In genomic region chr13:107835339-107836018, GRCh38 we compare ENCODE assay signal across 13 cellular contexts.
DNase-seq lines count a peak whose midpoint lies in the region; ATAC-seq and TF ChIP-seq lines count a peak whose summit lies in the region.
"Had no signal": no experiment of that assay in that cellular context is flagged by ENCODE, and none has a peak within 500 bp of the region (broad histone marks: within the 10 kb centered on the region; RNA-seq: fewer than 3 reads in every experiment).

No MANE protein-coding gene starts in this region.

- peaks cover 16% of the 10 kb centered on the region for H3F3A ChIP-seq in neural cell (ENCODE audit: insufficient read depth, low read length, poor library complexity, severe bottlenecking)

- H2AFZ ChIP-seq in neural cell (ENCODE audit: low read depth, low read length), result no peak overlapping the region
- H2AFZ ChIP-seq: parathyroid adenoma had no signal

- peak; percentile 76 for ATAC-seq in GM18517 (IDR thresholded peaks at IDR 0.05; ENCODE audit: unreplicated experiment)
- peak; percentile 72 for ATAC-seq in HG03175 (IDR thresholded peaks at IDR 0.05; ENCODE audit: unreplicated experiment)
- peak; percentile 13; the same call in 1 of the 2 replicates for ATAC-seq in WTC11
- no peak for ATAC-seq in GM19035 (IDR thresholded peaks at IDR 0.05; ENCODE audit: unreplicated experiment)
- ATAC-seq: Panc1 had no signal

- H3K9me2 ChIP-seq in neural cell (ENCODE audit: insufficient read depth, low read length), result no peaks in the 10 kb centered on the region

- no peak for TF ChIP-seq RAD21 in neural cell (conservative IDR thresholded peaks at IDR 0.05)

- POLR2A ChIA-PET in WTC11 (lab: Charles Lee), result no interaction called here

- H3K9ac ChIP-seq in neural cell (ENCODE audit: low read length), result peak overlapping the region; percentile 51
- H3K9ac ChIP-seq: parathyroid adenoma had no signal

- no peak overlapping the region for H3K4me3 Mint-ChIP-seq in WTC11

- no peaks in the 10 kb centered on the region for H3K27me3 ChIP-seq in neural cell (ENCODE audit: insufficient read depth, low read depth, low read length)

- DNase-seq in WTC11 (ENCODE audit: low spot score) (no peak), GM10266 (ENCODE audit: extremely low spot score) (no peak), GM19238 (ENCODE audit: insufficient read length, low spot score) (no peak)
- no peak for DNase-seq in activated CD4-positive, alpha-beta T cell treated with anti-CD3 and anti-CD28 coated beads, Interleukin-2, amount 50 U/mL, for 4 hours
- DNase-seq: activated CD4-positive, alpha-beta T cell treated with anti-CD3 and anti-CD28 coated beads, Interleukin-2, amount 50 U/mL, for 48 hours; H7; Karpas-422 had no signal

- H3K27ac Mint-ChIP-seq in WTC11, result no peak overlapping the region

- H3K9me3 Mint-ChIP-seq in WTC11, result no peaks in the 10 kb centered on the region

- H3K27me3 Mint-ChIP-seq in WTC11 (ENCODE audit: low read depth), result no peaks in the 10 kb centered on the region

- CTCF ChIA-PET in WTC11 (lab: Charles Lee), result no interaction called here

- no peaks in the 10 kb centered on the region for H3K9me3 ChIP-seq in neural cell (ENCODE audit: low read length)

- no peaks in the 10 kb centered on the region for H3K36me3 ChIP-seq in neural cell (ENCODE audit: insufficient read depth, low read length)

- peak overlapping the region; percentile 52 for H3K4me3 ChIP-seq in neural cell (ENCODE audit: low read length)

- peak overlapping the region; percentile 66 for H3K4me2 ChIP-seq in neural cell (ENCODE audit: low read length)

- H3K27ac ChIP-seq in neural cell (ENCODE audit: low read length), result peak overlapping the region; percentile 86
- H3K27ac ChIP-seq: parathyroid adenoma had no signal

- peaks cover 5% of the 10 kb centered on the region for H3K79me2 ChIP-seq in neural cell (replicated peaks; ENCODE audit: insufficient read depth, low read length)

- no peaks in the 10 kb centered on the region for H3K36me3 Mint-ChIP-seq in WTC11

- H3K4me1 Mint-ChIP-seq in WTC11, result peaks cover 67% of the 10 kb centered on the region

- TF ChIP-seq CTCF in WTC11 (IDR thresholded peaks at IDR 0.05) (no peak), neural cell (IDR thresholded peaks at IDR 0.05; ENCODE audit: poor library complexity, severe bottlenecking) (no peak), GM10266 (IDR thresholded peaks at IDR 0.05; ENCODE audit: control insufficient read depth, insufficient read depth, low read depth, missing control alignments) (no peak)

- no peaks in the 10 kb centered on the region for H4K20me1 ChIP-seq in neural cell (ENCODE audit: insufficient read depth)

- TF ChIP-seq EP300 in neural cell (conservative IDR thresholded peaks at IDR 0.05; ENCODE audit: poor library complexity, severe bottlenecking), result no peak

TF ChIP-seq in WTC11, 78 proteins besides CTCF, POLR2A, EP300 and RAD21:
- TF ChIP-seq IRF2 (CRISPR knock-in tag; IDR thresholded peaks at IDR 0.05; ENCODE audit: borderline replicate concordance, low read depth), result no peak
- no peak for TF ChIP-seq ZNF232 (CRISPR knock-in tag; IDR thresholded peaks at IDR 0.05)
- no peak for TF ChIP-seq ELF4 (CRISPR knock-in tag; IDR thresholded peaks at IDR 0.05; ENCODE audit: low read depth)
- TF ChIP-seq PREB (CRISPR knock-in tag; IDR thresholded peaks at IDR 0.05; ENCODE audit: borderline replicate concordance), result no peak
- TF ChIP-seq MYBL2 (CRISPR knock-in tag; IDR thresholded peaks at IDR 0.05), result no peak
- no peak for TF ChIP-seq TP53 (CRISPR knock-in tag; IDR thresholded peaks at IDR 0.05)
- TF ChIP-seq OVOL2 (CRISPR knock-in tag; IDR thresholded peaks at IDR 0.05; ENCODE audit: borderline replicate concordance), result no peak
- no peak for TF ChIP-seq CBFB (CRISPR knock-in tag; IDR thresholded peaks at IDR 0.05; ENCODE audit: low read depth)
- TF ChIP-seq KAT7 (CRISPR knock-in tag; IDR thresholded peaks at IDR 0.05; ENCODE audit: borderline replicate concordance), result no peak
- no peak for TF ChIP-seq SMAD4 (CRISPR knock-in tag; IDR thresholded peaks at IDR 0.05)
- TF ChIP-seq TCF7 (CRISPR knock-in tag; IDR thresholded peaks at IDR 0.05; ENCODE audit: low read depth), result no peak
- no peak for TF ChIP-seq NR2C2 (CRISPR knock-in tag; IDR thresholded peaks at IDR 0.05)
- TF ChIP-seq FOXP1 (CRISPR knock-in tag; IDR thresholded peaks at IDR 0.05; ENCODE audit: borderline replicate concordance), result no peak
- TF ChIP-seq, protein P1, sequence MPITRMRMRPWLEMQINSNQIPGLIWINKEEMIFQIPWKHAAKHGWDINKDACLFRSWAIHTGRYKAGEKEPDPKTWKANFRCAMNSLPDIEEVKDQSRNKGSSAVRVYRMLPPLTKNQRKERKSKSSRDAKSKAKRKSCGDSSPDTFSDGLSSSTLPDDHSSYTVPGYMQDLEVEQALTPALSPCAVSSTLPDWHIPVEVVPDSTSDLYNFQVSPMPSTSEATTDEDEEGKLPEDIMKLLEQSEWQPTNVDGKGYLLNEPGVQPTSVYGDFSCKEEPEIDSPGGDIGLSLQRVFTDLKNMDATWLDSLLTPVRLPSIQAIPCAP (CRISPR knock-in tag; IDR thresholded peaks at IDR 0.05), result no peak
- no peak for TF ChIP-seq NFATC4 (CRISPR knock-in tag; IDR thresholded peaks at IDR 0.05)

TF ChIP-seq in neural cell, 6 proteins besides CTCF, POLR2A, EP300 and RAD21:
- TF ChIP-seq MXI1 (conservative IDR thresholded peaks at IDR 0.05; ENCODE audit: poor library complexity, severe bottlenecking) (no peak), TAF1 (IDR thresholded peaks at IDR 0.05; ENCODE audit: low read depth) (no peak), POLR2AphosphoS5 (IDR thresholded peaks at IDR 0.05) (no peak), SMC3 (conservative IDR thresholded peaks at IDR 0.05; ENCODE audit: poor library complexity) (no peak), EZH2 (IDR thresholded peaks at IDR 0.05; ENCODE audit: borderline replicate concordance, insufficient read depth, low read length, poor library complexity, severe bottlenecking) (no peak)
- TF ChIP-seq, protein P2, sequence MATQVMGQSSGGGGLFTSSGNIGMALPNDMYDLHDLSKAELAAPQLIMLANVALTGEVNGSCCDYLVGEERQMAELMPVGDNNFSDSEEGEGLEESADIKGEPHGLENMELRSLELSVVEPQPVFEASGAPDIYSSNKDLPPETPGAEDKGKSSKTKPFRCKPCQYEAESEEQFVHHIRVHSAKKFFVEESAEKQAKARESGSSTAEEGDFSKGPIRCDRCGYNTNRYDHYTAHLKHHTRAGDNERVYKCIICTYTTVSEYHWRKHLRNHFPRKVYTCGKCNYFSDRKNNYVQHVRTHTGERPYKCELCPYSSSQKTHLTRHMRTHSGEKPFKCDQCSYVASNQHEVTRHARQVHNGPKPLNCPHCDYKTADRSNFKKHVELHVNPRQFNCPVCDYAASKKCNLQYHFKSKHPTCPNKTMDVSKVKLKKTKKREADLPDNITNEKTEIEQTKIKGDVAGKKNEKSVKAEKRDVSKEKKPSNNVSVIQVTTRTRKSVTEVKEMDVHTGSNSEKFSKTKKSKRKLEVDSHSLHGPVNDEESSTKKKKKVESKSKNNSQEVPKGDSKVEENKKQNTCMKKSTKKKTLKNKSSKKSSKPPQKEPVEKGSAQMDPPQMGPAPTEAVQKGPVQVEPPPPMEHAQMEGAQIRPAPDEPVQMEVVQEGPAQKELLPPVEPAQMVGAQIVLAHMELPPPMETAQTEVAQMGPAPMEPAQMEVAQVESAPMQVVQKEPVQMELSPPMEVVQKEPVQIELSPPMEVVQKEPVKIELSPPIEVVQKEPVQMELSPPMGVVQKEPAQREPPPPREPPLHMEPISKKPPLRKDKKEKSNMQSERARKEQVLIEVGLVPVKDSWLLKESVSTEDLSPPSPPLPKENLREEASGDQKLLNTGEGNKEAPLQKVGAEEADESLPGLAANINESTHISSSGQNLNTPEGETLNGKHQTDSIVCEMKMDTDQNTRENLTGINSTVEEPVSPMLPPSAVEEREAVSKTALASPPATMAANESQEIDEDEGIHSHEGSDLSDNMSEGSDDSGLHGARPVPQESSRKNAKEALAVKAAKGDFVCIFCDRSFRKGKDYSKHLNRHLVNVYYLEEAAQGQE (IDR thresholded peaks at IDR 0.05; ENCODE audit: borderline replicate concordance), result no peak
